Comparison of ENCODE assay signal across 27 cellular contexts in genomic region chr3:99016452-99016851, GRCh38.
"Had no signal": no experiment of that assay in that cellular context is flagged by ENCODE, and none has a peak within 500 bp of the region (broad histone marks: within the 10 kb centered on the region; RNA-seq: fewer than 3 reads in every experiment).

No MANE protein-coding gene starts in this region.

- H3K9me3 ChIP-seq: neutrophil, pancreas, prostate gland, right lobe of liver, sigmoid colon, spleen, suprapubic skin, testis, tibial artery, transverse colon, upper lobe of right lung, uterus had no signal

- FAIRE-seq: pancreas, small intestine had no signal

- H3K4me1 ChIP-seq: pancreas, prostate gland, right lobe of liver, sigmoid colon, spleen, suprapubic skin, testis, transverse colon, upper lobe of right lung, uterus had no signal

- DNase-seq: naive thymus-derived CD8-positive, alpha-beta T cell; nephron progenitor cell; nucleus accumbens; pancreas; right cardiac atrium; right lobe of liver; sigmoid colon; small intestine; spleen; stimulated activated CD4-positive, alpha-beta T cell treated with anti-CD3 and anti-CD28 coated beads, Interleukin-12 subunit alpha, Interleukin-12 subunit beta, amount 100 ng/mL, for 4 hours; stimulated activated CD4-positive, alpha-beta T cell treated with anti-CD3 and anti-CD28 coated beads, Interleukin-1b, Interleukin-23, amount 100 ng/mL, for 48 hours; stimulated activated CD4-positive, alpha-beta T cell treated with anti-CD3 and anti-CD28 coated beads, Interleukin-4, amount 100 ng/mL, for 1 hour; stimulated activated CD4-positive, alpha-beta T cell treated with anti-CD3 and anti-CD28 coated beads, Interleukin-4, amount 100 ng/mL, for 4 hours; stimulated activated CD8-positive, alpha-beta memory T cell treated with anti-CD3 and anti-CD28 coated beads, Interleukin-4, amount 100 ng/mL, for 48 hours; stimulated activated naive CD4-positive, alpha-beta T cell; stimulated activated naive CD8-positive, alpha-beta T cell treated with anti-CD3 and anti-CD28 coated beads, Interleukin-15, amount 100 ng/mL, for 72 hours; stimulated activated naive CD8-positive, alpha-beta T cell treated with anti-CD3 and anti-CD28 coated beads, Interleukin-15, Interleukin-2, amounts not matched to agents 100 U/mL and 50 U/mL, for 24 hours; substantia nigra; testis; tibial artery; transverse colon; upper lobe of right lung; uterus had no signal

- H3K4me3 ChIP-seq: pancreas, prostate gland, right lobe of liver, sigmoid colon, spleen, suprapubic skin, testis, tibial artery, transverse colon, upper lobe of right lung, uterus had no signal

- ATAC-seq: naive thymus-derived CD8-positive, alpha-beta T cell; natural killer cell treated with Interleukin-12 subunit alpha and Interleukin-12 subunit beta and Interleukin-15 and Interleukin-18, amount 100 ng/mL, for 72 hours; pancreas; right cardiac atrium; right lobe of liver; stimulated activated naive CD8-positive, alpha-beta T cell treated with anti-CD3 and anti-CD28 coated beads, Interleukin-15, Interleukin-2, amounts not matched to agents 100 U/mL and 50 U/mL, for 24 hours; upper lobe of right lung had no signal

- H3K36me3 ChIP-seq: neutrophil, pancreas, prostate gland, right lobe of liver, sigmoid colon, spleen, suprapubic skin, tibial artery, transverse colon, upper lobe of right lung, uterus had no signal

- H3K27ac ChIP-seq: neutrophil, pancreas, prostate gland, right lobe of liver, sigmoid colon, spleen, suprapubic skin, testis, tibial artery, transverse colon, upper lobe of right lung, uterus had no signal

- H3K27me3 ChIP-seq: neutrophil, pancreas, right lobe of liver, sigmoid colon, spleen, suprapubic skin, testis, tibial artery, transverse colon, upper lobe of right lung, uterus had no signal
